ENCODE assay signal across 1 cellular context in the genomic region with DNA sequence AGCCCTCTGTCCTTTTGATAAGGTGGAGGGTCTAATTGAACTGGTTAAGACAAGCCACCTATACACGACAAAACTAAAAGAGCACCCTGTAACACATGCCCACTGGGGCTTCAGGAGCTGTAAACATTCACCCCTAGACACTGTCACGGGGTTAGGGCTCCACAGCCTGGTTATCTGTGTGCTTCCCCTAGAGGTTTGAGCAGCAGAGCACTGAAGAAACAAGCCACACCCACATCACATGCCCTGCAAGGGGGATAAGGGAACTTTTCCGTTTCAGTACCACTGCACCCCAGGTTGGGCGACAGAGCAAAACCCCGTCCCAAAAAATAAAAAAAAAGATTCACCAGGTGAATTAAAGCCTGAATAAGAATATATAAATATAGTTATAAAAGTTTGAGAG.
TF ChIP-seq lines count a peak whose summit lies in the region.

No MANE protein-coding gene starts in this region.

TF ChIP-seq in HCT116, 20 proteins besides CTCF, POLR2A, EP300 and RAD21 (continued from another document):
- no peak for TF ChIP-seq ZNF274 (IDR thresholded peaks at IDR 0.05; ENCODE audit: low read depth, low read length)
- no peak for TF ChIP-seq EGR1 (IDR thresholded peaks at IDR 0.05; ENCODE audit: low read depth)
- TF ChIP-seq, protein P1, sequence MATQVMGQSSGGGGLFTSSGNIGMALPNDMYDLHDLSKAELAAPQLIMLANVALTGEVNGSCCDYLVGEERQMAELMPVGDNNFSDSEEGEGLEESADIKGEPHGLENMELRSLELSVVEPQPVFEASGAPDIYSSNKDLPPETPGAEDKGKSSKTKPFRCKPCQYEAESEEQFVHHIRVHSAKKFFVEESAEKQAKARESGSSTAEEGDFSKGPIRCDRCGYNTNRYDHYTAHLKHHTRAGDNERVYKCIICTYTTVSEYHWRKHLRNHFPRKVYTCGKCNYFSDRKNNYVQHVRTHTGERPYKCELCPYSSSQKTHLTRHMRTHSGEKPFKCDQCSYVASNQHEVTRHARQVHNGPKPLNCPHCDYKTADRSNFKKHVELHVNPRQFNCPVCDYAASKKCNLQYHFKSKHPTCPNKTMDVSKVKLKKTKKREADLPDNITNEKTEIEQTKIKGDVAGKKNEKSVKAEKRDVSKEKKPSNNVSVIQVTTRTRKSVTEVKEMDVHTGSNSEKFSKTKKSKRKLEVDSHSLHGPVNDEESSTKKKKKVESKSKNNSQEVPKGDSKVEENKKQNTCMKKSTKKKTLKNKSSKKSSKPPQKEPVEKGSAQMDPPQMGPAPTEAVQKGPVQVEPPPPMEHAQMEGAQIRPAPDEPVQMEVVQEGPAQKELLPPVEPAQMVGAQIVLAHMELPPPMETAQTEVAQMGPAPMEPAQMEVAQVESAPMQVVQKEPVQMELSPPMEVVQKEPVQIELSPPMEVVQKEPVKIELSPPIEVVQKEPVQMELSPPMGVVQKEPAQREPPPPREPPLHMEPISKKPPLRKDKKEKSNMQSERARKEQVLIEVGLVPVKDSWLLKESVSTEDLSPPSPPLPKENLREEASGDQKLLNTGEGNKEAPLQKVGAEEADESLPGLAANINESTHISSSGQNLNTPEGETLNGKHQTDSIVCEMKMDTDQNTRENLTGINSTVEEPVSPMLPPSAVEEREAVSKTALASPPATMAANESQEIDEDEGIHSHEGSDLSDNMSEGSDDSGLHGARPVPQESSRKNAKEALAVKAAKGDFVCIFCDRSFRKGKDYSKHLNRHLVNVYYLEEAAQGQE (IDR thresholded peaks at IDR 0.05; ENCODE audit: low read depth): no peak
- no peak for TF ChIP-seq FOSL1 (IDR thresholded peaks at IDR 0.05; ENCODE audit: low read depth)
- no peak for TF ChIP-seq ZFX (IDR thresholded peaks at IDR 0.05)
- TF ChIP-seq CEBPB (IDR thresholded peaks at IDR 0.05; ENCODE audit: low read depth): no peak
- TF ChIP-seq SRF (IDR thresholded peaks at IDR 0.05; ENCODE audit: low read depth): no peak
- no peak for TF ChIP-seq EZH2 (IDR thresholded peaks at IDR 0.05)
- no peak for TF ChIP-seq JUND (IDR thresholded peaks at IDR 0.05)
- no peak for TF ChIP-seq CBX3 (IDR thresholded peaks at IDR 0.05; ENCODE audit: low read depth)
- TF ChIP-seq ATF3 (IDR thresholded peaks at IDR 0.05): no peak
